In the genomic region with DNA sequence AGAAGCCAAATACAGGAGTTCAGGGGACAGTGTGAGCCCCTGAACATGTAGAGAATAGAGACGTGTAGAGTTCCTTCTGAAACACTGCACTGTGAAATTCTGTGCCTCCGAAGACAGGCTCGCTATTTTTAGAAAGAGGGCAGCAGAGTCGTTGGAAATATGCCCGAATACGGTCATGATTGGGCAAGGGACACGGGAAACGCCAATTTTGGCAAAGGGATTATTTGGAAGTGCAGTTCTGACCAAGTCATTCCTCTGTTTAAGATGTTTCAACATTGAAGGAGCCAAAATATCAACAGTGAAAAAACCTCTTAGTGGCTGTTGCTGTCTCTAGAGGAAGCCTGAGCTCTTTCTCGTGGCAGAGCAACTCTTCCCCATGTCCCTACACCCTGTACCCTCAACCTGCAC, we compare ENCODE assay signal across 11 cellular contexts. TPM values are rescaled to one million over a fixed set of nuclear protein-coding genes. Genes with fewer than 3 reads are reported as not detected.
DNase-seq lines count a peak whose midpoint lies in the region; ATAC-seq and FAIRE-seq lines count a peak whose summit lies in the region.
"Had no signal": no experiment of that assay in that cellular context is flagged by ENCODE, and none has a peak within 500 bp of the region (broad histone marks: within the 10 kb centered on the region; RNA-seq: fewer than 3 reads in every experiment).

No MANE protein-coding gene starts in this region.

- peaks cover 34% of the 10 kb centered on the region for H3K4me1 ChIP-seq in stomach smooth muscle (ENCODE audit: control insufficient read depth, insufficient read depth, low read length)

- H3K4me3 Mint-ChIP-seq in activated CD8-positive, alpha-beta memory T cell treated with anti-CD3 and anti-CD28 coated beads, Interleukin-2, amount 10 ng/mL, durations not matched to agents 7 days and 5 days, result no peak overlapping the region

- CTCF ChIA-PET in activated CD8-positive, alpha-beta memory T cell treated with anti-CD3 and anti-CD28 coated beads, Interleukin-2, amount 10 ng/mL, durations not matched to agents 7 days and 5 days (lab: Charles Lee), result interaction anchor here (0.7 to 3.5 kb wide), 2 partner anchors 11 to 209 kb away, joined by 4 to 14 read pairs; no protein-coding TSS in a partner anchor

- no peaks in the 10 kb centered on the region for H3K36me3 ChIP-seq in stomach smooth muscle (ENCODE audit: control insufficient read depth in 2 of 2, insufficient read depth in 2 of 2, low read length in 2 of 2)

- no peaks in the 10 kb centered on the region for H3K36me3 Mint-ChIP-seq in activated CD8-positive, alpha-beta memory T cell treated with anti-CD3 and anti-CD28 coated beads, Interleukin-2, amount 10 ng/mL, durations not matched to agents 7 days and 5 days
- H3K36me3 Mint-ChIP-seq: activated naive CD4-positive, alpha-beta T cell treated with anti-CD3 and anti-CD28 coated beads, Interleukin-2, amount 50 U/mL, for 72 hours had no signal

- H3K4me3 ChIP-seq in stomach smooth muscle (ENCODE audit: low read length in 2 of 2), result peak overlapping the region; percentile 47 to 61

- DNase-seq in G401 (ENCODE audit: low spot score) (peak; percentile 90), astrocyte of the hippocampus (ENCODE audit: low read depth, low spot score) (peak; percentile 77), inferior parietal cortex (ENCODE audit: extremely low spot score) (peak; percentile 52), RCC 7860 (ENCODE audit: low spot score) (no peak)
- no peak for DNase-seq in activated CD8-positive, alpha-beta memory T cell treated with anti-CD3 and anti-CD28 coated beads, Interleukin-2, amount 10 ng/mL, durations not matched to agents 7 days and 5 days
- DNase-seq: NCI-H524 had no signal

- in situ Hi-C loops in G401 (cut with HindIII; ENCODE audit: low sequenced_read_pairs), result no loop called here

- no peaks in the 10 kb centered on the region for H3K27me3 ChIP-seq in stomach smooth muscle (ENCODE audit: control insufficient read depth in 1 of 2, insufficient read depth in 2 of 2, low read length in 2 of 2)

- H3K9me3 Mint-ChIP-seq in activated CD8-positive, alpha-beta memory T cell treated with anti-CD3 and anti-CD28 coated beads, Interleukin-2, amount 10 ng/mL, durations not matched to agents 7 days and 5 days (ENCODE audit: low read depth), result no peaks in the 10 kb centered on the region
- H3K9me3 Mint-ChIP-seq: activated naive CD4-positive, alpha-beta T cell treated with anti-CD3 and anti-CD28 coated beads, Interleukin-2, amount 50 U/mL, for 72 hours had no signal

- peak overlapping the region; percentile 99 for H3K27ac ChIP-seq in stomach smooth muscle (ENCODE audit: low read length)

- H3K4me1 Mint-ChIP-seq in activated CD8-positive, alpha-beta memory T cell treated with anti-CD3 and anti-CD28 coated beads, Interleukin-2, amount 10 ng/mL, durations not matched to agents 7 days and 5 days, result no peaks in the 10 kb centered on the region

- no peak for FAIRE-seq in RCC 7860 (lab: Jason Lieb, UNC)

- ATAC-seq in activated CD8-positive, alpha-beta memory T cell treated with anti-CD3 and anti-CD28 coated beads, Interleukin-2, amount 10 ng/mL, durations not matched to agents 7 days and 5 days, result no peak
- no peak for ATAC-seq in HG03175 (IDR thresholded peaks at IDR 0.05; ENCODE audit: unreplicated experiment)
- no peak for ATAC-seq in GM21423 (IDR thresholded peaks at IDR 0.05; ENCODE audit: unreplicated experiment)
- ATAC-seq: activated naive CD4-positive, alpha-beta T cell treated with anti-CD3 and anti-CD28 coated beads, Interleukin-2, amount 50 U/mL, for 72 hours; HCT116 had no signal

- no peaks in the 10 kb centered on the region for H3K9me3 ChIP-seq in stomach smooth muscle (ENCODE audit: control insufficient read depth in 2 of 2, low read length in 2 of 2)

- H3K9ac ChIP-seq in stomach smooth muscle (ENCODE audit: low read length in 2 of 2), result peak overlapping the region; percentile 81 to 87

- peaks cover 10% of the 10 kb centered on the region for H3K27me3 Mint-ChIP-seq in activated CD8-positive, alpha-beta memory T cell treated with anti-CD3 and anti-CD28 coated beads, Interleukin-2, amount 10 ng/mL, durations not matched to agents 7 days and 5 days

- no peak overlapping the region for H3K27ac Mint-ChIP-seq in activated CD8-positive, alpha-beta memory T cell treated with anti-CD3 and anti-CD28 coated beads, Interleukin-2, amount 10 ng/mL, durations not matched to agents 7 days and 5 days
- H3K27ac Mint-ChIP-seq: activated naive CD4-positive, alpha-beta T cell treated with anti-CD3 and anti-CD28 coated beads, Interleukin-2, amount 50 U/mL, for 72 hours had no signal

RNA-seq across cellular contexts. Expression of a gene that starts 9.5 kb away (rescaled TPM):
- total RNA-seq in G401 (2014; rRNA removed; shearing (Covaris generic)), result 16.4 and 25.6 TPM in 2 replicates
- 100 to 1,000 TPM in 1 of 2 experiments, 10 to 100 TPM in 1; 73.1 to 124 TPM for total RNA-seq in activated CD8-positive, alpha-beta memory T cell treated with anti-CD3 and anti-CD28 coated beads, Interleukin-2, amount 10 ng/mL, durations not matched to agents 7 days and 5 days

RNA-seq across cellular contexts. Expression of a gene that starts 37.6 kb away (rescaled TPM):
- 5.6 and 8.8 TPM in 2 replicates for total RNA-seq in G401 (2014; rRNA removed; shearing (Covaris generic))
- 1 to 10 TPM in 1 of 2 experiments, under 1 TPM in 1; 0.96 to 2.4 TPM for total RNA-seq in activated CD8-positive, alpha-beta memory T cell treated with anti-CD3 and anti-CD28 coated beads, Interleukin-2, amount 10 ng/mL, durations not matched to agents 7 days and 5 days

Comparison
In these comparisons a context has a peak if more than half of its experiments do, and no peak if none do; other contexts are left out.
1. DNase-seq: peak in G401 (single experiment), astrocyte of the hippocampus (single experiment) and inferior parietal cortex (single experiment); none in activated CD8-positive, alpha-beta memory T cell treated with anti-CD3 and anti-CD28 coated beads, Interleukin-2, amount 10 ng/mL, durations not matched to agents 7 days and 5 days (single experiment) and RCC 7860 (single experiment).